Comparison of ENCODE assay signal across 8 cellular contexts in the genomic region with DNA sequence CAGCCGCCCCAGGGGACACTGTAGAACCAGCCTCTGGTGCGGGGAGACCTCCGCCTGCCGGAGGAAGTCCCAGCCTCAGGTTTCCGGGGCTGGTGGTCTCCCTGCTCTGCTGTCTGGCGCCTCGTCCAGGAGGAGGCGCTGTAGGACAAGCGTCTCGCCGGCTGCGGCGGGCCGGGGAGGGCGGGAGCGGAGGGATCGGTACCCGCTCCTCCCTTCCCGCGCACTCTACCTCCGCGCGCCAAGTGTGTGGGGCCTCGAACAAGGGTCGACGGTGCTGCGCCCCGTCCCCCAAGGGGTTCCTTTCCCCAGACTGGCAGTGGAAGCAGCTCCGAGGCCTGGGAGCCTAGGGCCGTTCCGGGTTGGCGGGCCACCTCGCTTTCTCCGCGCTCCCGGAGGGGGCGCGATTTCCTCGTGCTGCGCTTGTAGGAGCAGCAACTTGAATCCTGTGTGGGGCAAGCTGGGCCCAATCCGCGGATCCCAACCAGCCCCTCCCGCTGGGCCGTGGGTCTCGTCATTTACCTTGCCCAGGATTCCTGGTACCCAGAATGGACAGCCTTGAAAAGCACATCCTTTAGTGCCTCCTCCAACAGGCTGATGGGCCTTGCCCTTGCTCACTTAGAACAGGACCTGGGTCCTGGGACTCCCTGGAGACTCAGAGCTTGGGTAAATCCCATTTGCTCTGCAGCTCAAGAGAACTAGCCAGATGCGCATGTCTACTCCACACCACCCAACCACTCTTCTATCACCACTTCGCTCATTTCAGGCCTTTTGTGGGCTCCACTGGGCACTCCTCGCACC. TPM values are rescaled to one million over a fixed set of nuclear protein-coding genes. Genes with fewer than 3 reads are reported as not detected.
A peak's percentile ranks its signal among the peaks of the same experiment; 100 is the strongest.
DNase-seq lines count a peak whose midpoint lies in the region; ATAC-seq and TF ChIP-seq lines count a peak whose summit lies in the region.

No MANE protein-coding gene starts in this region.

- H3K4me1 Mint-ChIP-seq in WTC11 (peaks cover 6% of the 10 kb centered on the region), chondrocyte (ENCODE audit: low read depth) (peaks cover 7% of the 10 kb centered on the region)

- H3K27ac Mint-ChIP-seq in WTC11, result no peak overlapping the region
- no peak overlapping the region for H3K27ac Mint-ChIP-seq in chondrocyte (ENCODE audit: unreplicated experiment)

- H3K27me3 Mint-ChIP-seq in WTC11 (ENCODE audit: low read depth) (peaks cover 98% of the 10 kb centered on the region), chondrocyte (ENCODE audit: low read depth) (peaks cover 80% of the 10 kb centered on the region)

- ATAC-seq in HG02588 (IDR thresholded peaks at IDR 0.05; ENCODE audit: unreplicated experiment) (peak; percentile 96), WTC11 (peak; percentile 81)

- no peaks in the 10 kb centered on the region for H3K36me3 Mint-ChIP-seq in WTC11
- peaks cover 7% of the 10 kb centered on the region for H3K36me3 Mint-ChIP-seq in chondrocyte (ENCODE audit: low read depth)

- CTCF ChIA-PET in WTC11 (lab: Charles Lee), result interaction anchor here (0.6 to 3.4 kb wide), 55 partner anchors 9 to 1008 kb away, joined by 3 to 73 read pairs (median 4); a partner anchor contains a TSS

- H3K9me3 Mint-ChIP-seq in WTC11 (no peaks in the 10 kb centered on the region), chondrocyte (ENCODE audit: low read depth) (peaks cover 9% of the 10 kb centered on the region)

- DNase-seq in NCI-H510A treated with DMSO at 0.1 percent for 48 hours (lab: John Stamatoyannopoulos, UW) (peak; percentile 49), NCI-H510A (lab: John Stamatoyannopoulos, UW) (no peak), NCI-H1048 (lab: John Stamatoyannopoulos, UW) (peak; percentile 53), WTC11 (ENCODE audit: low spot score) (peak; percentile 88), chondrocyte (ENCODE audit: low spot score) (no peak), left kidney (ENCODE audit: low read depth, low spot score) (peak; percentile 97)
- DNase-seq in stimulated activated CD4-positive, alpha-beta T cell treated with anti-CD3 and anti-CD28 coated beads, Interleukin-2, amount 100 ng/mL, for 4 hours (ENCODE audit: low read depth), result peak; percentile 44

- H3K4me3 Mint-ChIP-seq in WTC11 (peak overlapping the region; percentile 62), chondrocyte (ENCODE audit: unreplicated experiment) (peak overlapping the region; percentile 12)

- POLR2A ChIA-PET in WTC11 (lab: Charles Lee), result no interaction called here

- TF ChIP-seq CTCF in WTC11 (IDR thresholded peaks at IDR 0.05) (peak; percentile 91), chondrocyte (IDR thresholded peaks at IDR 0.05) (peak; percentile 85)

TF ChIP-seq in WTC11, 78 proteins besides CTCF, POLR2A, EP300 and RAD21 (continues in another document):
- no peak for TF ChIP-seq SMAD4 (CRISPR knock-in tag; IDR thresholded peaks at IDR 0.05)
- TF ChIP-seq, protein P1, sequence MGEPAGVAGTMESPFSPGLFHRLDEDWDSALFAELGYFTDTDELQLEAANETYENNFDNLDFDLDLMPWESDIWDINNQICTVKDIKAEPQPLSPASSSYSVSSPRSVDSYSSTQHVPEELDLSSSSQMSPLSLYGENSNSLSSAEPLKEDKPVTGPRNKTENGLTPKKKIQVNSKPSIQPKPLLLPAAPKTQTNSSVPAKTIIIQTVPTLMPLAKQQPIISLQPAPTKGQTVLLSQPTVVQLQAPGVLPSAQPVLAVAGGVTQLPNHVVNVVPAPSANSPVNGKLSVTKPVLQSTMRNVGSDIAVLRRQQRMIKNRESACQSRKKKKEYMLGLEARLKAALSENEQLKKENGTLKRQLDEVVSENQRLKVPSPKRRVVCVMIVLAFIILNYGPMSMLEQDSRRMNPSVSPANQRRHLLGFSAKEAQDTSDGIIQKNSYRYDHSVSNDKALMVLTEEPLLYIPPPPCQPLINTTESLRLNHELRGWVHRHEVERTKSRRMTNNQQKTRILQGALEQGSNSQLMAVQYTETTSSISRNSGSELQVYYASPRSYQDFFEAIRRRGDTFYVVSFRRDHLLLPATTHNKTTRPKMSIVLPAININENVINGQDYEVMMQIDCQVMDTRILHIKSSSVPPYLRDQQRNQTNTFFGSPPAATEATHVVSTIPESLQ (CRISPR knock-in tag; IDR thresholded peaks at IDR 0.05), result no peak
- TF ChIP-seq NR1H2 (CRISPR knock-in tag; IDR thresholded peaks at IDR 0.05), result no peak
- TF ChIP-seq ZNF219 (CRISPR knock-in tag; IDR thresholded peaks at IDR 0.05; ENCODE audit: borderline replicate concordance), result no peak
- TF ChIP-seq SOX15 (CRISPR knock-in tag; IDR thresholded peaks at IDR 0.05), result no peak
- TF ChIP-seq, protein P2, sequence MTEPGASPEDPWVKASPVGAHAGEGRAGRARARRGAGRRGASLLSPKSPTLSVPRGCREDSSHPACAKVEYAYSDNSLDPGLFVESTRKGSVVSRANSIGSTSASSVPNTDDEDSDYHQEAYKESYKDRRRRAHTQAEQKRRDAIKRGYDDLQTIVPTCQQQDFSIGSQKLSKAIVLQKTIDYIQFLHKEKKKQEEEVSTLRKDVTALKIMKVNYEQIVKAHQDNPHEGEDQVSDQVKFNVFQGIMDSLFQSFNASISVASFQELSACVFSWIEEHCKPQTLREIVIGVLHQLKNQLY (CRISPR knock-in tag; IDR thresholded peaks at IDR 0.05), result no peak
- TF ChIP-seq, protein P3, sequence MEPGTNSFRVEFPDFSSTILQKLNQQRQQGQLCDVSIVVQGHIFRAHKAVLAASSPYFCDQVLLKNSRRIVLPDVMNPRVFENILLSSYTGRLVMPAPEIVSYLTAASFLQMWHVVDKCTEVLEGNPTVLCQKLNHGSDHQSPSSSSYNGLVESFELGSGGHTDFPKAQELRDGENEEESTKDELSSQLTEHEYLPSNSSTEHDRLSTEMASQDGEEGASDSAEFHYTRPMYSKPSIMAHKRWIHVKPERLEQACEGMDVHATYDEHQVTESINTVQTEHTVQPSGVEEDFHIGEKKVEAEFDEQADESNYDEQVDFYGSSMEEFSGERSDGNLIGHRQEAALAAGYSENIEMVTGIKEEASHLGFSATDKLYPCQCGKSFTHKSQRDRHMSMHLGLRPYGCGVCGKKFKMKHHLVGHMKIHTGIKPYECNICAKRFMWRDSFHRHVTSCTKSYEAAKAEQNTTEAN (CRISPR knock-in tag; IDR thresholded peaks at IDR 0.05), result no peak
- TF ChIP-seq ZNF317 (CRISPR knock-in tag; IDR thresholded peaks at IDR 0.05; ENCODE audit: borderline replicate concordance, low read depth), result no peak
- no peak for TF ChIP-seq IRF2 (CRISPR knock-in tag; IDR thresholded peaks at IDR 0.05; ENCODE audit: borderline replicate concordance, low read depth)
- TF ChIP-seq, protein P4, sequence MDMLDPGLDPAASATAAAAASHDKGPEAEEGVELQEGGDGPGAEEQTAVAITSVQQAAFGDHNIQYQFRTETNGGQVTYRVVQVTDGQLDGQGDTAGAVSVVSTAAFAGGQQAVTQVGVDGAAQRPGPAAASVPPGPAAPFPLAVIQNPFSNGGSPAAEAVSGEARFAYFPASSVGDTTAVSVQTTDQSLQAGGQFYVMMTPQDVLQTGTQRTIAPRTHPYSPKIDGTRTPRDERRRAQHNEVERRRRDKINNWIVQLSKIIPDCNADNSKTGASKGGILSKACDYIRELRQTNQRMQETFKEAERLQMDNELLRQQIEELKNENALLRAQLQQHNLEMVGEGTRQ (CRISPR knock-in tag; IDR thresholded peaks at IDR 0.05), result no peak
- TF ChIP-seq, protein P5, sequence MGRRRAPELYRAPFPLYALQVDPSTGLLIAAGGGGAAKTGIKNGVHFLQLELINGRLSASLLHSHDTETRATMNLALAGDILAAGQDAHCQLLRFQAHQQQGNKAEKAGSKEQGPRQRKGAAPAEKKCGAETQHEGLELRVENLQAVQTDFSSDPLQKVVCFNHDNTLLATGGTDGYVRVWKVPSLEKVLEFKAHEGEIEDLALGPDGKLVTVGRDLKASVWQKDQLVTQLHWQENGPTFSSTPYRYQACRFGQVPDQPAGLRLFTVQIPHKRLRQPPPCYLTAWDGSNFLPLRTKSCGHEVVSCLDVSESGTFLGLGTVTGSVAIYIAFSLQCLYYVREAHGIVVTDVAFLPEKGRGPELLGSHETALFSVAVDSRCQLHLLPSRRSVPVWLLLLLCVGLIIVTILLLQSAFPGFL (CRISPR knock-in tag; IDR thresholded peaks at IDR 0.05; ENCODE audit: borderline replicate concordance), result no peak
- TF ChIP-seq ZNF263 (CRISPR knock-in tag; IDR thresholded peaks at IDR 0.05; ENCODE audit: low read depth), result 0 out of 2 replicates have a peak, but pooled peaks have one; percentile 25
- TF ChIP-seq ZNF423 (CRISPR knock-in tag; IDR thresholded peaks at IDR 0.05), result no peak
- no peak for TF ChIP-seq GTF2I (CRISPR knock-in tag; conservative IDR thresholded peaks at IDR 0.05)
- no peak for TF ChIP-seq NFYB (CRISPR knock-in tag; conservative IDR thresholded peaks at IDR 0.05; ENCODE audit: low read depth)
- no peak for TF ChIP-seq CREB1 (CRISPR knock-in tag; IDR thresholded peaks at IDR 0.05)
- TF ChIP-seq RORB (CRISPR knock-in tag; IDR thresholded peaks at IDR 0.05), result no peak
- no peak; the same call in 1 of the 2 replicates for TF ChIP-seq TP53 (CRISPR knock-in tag; IDR thresholded peaks at IDR 0.05)
- TF ChIP-seq, protein P6, sequence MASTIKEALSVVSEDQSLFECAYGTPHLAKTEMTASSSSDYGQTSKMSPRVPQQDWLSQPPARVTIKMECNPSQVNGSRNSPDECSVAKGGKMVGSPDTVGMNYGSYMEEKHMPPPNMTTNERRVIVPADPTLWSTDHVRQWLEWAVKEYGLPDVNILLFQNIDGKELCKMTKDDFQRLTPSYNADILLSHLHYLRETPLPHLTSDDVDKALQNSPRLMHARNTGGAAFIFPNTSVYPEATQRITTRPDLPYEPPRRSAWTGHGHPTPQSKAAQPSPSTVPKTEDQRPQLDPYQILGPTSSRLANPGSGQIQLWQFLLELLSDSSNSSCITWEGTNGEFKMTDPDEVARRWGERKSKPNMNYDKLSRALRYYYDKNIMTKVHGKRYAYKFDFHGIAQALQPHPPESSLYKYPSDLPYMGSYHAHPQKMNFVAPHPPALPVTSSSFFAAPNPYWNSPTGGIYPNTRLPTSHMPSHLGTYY (CRISPR knock-in tag; IDR thresholded peaks at IDR 0.05), result no peak
- no peak for TF ChIP-seq ZBTB21 (CRISPR knock-in tag; IDR thresholded peaks at IDR 0.05; ENCODE audit: borderline replicate concordance)

RNA-seq across cellular contexts. Expression of a gene that starts 10.6 kb away (rescaled TPM):
- total RNA-seq in WTC11 (2021) (not detected in 3 replicates), chondrocyte (not detected in 3 replicates)

RNA-seq across cellular contexts. Expression of a gene that starts 11.2 kb away (rescaled TPM):
- total RNA-seq in WTC11 (2021), result not detected in 3 replicates
- total RNA-seq in chondrocyte, result not detected in 3 replicates

RNA-seq across cellular contexts. Expression of a gene that starts 16.4 kb away (rescaled TPM):
- total RNA-seq in WTC11 (2021) (not detected in 3 replicates), chondrocyte (not detected in 3 replicates)

RNA-seq across cellular contexts. Expression of a gene that starts 18.2 kb away (rescaled TPM):
- total RNA-seq in WTC11 (2021), result not detected in 3 replicates
- total RNA-seq in chondrocyte, result not detected in 3 replicates

RNA-seq across cellular contexts. Expression of a gene that starts 24.1 kb away (rescaled TPM):
- total RNA-seq in WTC11 (2021) (not detected in 3 replicates), chondrocyte (not detected in 3 replicates)

Comparison
In these comparisons a context has a peak if more than half of its experiments do, and no peak if none do; other contexts are left out.
1. DNase-seq: peak in NCI-H510A treated with DMSO at 0.1 percent for 48 hours (single experiment), NCI-H1048 (single experiment), WTC11 (single experiment), left kidney (single experiment) and stimulated activated CD4-positive, alpha-beta T cell treated with anti-CD3 and anti-CD28 coated beads, Interleukin-2, amount 100 ng/mL, for 4 hours (single experiment); none in NCI-H510A (single experiment) and chondrocyte (single experiment).